Comparison of ENCODE assay signal across 9 cellular contexts in the genomic region with DNA sequence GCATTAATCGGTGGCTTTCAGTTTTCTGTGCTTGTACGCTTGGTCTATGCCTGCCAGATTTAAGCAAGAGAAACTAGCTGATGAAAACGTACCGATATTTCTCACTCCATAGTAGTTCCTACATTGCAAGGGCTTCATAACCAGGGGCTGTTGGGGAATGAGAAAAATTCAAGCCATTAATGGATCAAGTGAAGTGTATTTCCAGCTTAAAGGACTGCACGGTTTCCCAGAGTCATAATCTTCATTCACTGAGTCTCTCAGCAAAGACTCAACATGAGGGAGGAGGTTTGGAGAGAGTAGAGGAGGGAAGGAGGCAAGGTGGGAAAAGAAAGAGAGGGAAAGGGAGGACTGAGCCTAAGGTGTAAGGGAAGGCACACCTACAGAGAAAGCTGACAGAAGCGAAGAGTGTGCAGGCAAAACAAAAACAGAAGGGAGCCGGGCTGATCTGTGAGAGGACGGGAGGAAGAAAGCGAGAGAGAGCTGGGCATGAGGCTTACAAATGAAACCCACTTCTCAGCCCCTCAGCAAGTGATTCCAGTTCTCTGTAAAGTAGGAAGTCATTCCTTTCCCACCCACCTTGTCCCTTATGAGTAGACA.
DNase-seq lines count a peak whose midpoint lies in the region; ATAC-seq lines count a peak whose summit lies in the region.
"Had no signal": no experiment of that assay in that cellular context is flagged by ENCODE, and none has a peak within 500 bp of the region (broad histone marks: within the 10 kb centered on the region; RNA-seq: fewer than 3 reads in every experiment).

No MANE protein-coding gene starts in this region.

- peak overlapping the region; percentile 98 for H3K27ac Mint-ChIP-seq in activated naive CD8-positive, alpha-beta T cell treated with anti-CD3 and anti-CD28 coated beads, Interleukin-2, amount 50 U/mL, for 24 hours

- peak overlapping the region; percentile 94 for H3K4me3 Mint-ChIP-seq in activated naive CD8-positive, alpha-beta T cell treated with anti-CD3 and anti-CD28 coated beads, Interleukin-2, amount 50 U/mL, for 24 hours
- H3K4me3 Mint-ChIP-seq: neural crest cell had no signal

- H3K27me3 Mint-ChIP-seq in activated naive CD8-positive, alpha-beta T cell treated with anti-CD3 and anti-CD28 coated beads, Interleukin-2, amount 50 U/mL, for 24 hours, result no peaks in the 10 kb centered on the region

- H3K36me3 Mint-ChIP-seq in activated naive CD8-positive, alpha-beta T cell treated with anti-CD3 and anti-CD28 coated beads, Interleukin-2, amount 50 U/mL, for 24 hours (ENCODE audit: low read depth), result peaks cover 54% of the 10 kb centered on the region

- no peak for DNase-seq in activated naive CD8-positive, alpha-beta T cell treated with anti-CD3 and anti-CD28 coated beads, Interleukin-2, amount 50 U/mL, for 24 hours
- DNase-seq in medulla oblongata (ENCODE audit: extremely low spot score) (peak; percentile 30), KG1 (lab: John Stamatoyannopoulos, UW) (no peak), DMS 273 treated with DMSO at 0.1 percent for 48 hours (lab: John Stamatoyannopoulos, UW) (no peak), NCI-H146 treated with DMSO at 0.1 percent for 48 hours (lab: John Stamatoyannopoulos, UW; ENCODE audit: unreplicated experiment) (no peak), HuH-7.5 (ENCODE audit: low spot score) (no peak)

- peaks cover 27% of the 10 kb centered on the region for H3K9me3 Mint-ChIP-seq in activated naive CD8-positive, alpha-beta T cell treated with anti-CD3 and anti-CD28 coated beads, Interleukin-2, amount 50 U/mL, for 24 hours

- ATAC-seq in GM18861 (IDR thresholded peaks at IDR 0.05; ENCODE audit: unreplicated experiment), result peak; percentile 20
- ATAC-seq in HG03095 (IDR thresholded peaks at IDR 0.05; ENCODE audit: unreplicated experiment), result peak; percentile 27
- no peak for ATAC-seq in activated naive CD8-positive, alpha-beta T cell treated with anti-CD3 and anti-CD28 coated beads, Interleukin-2, amount 50 U/mL, for 24 hours

- H3K4me1 Mint-ChIP-seq in activated naive CD8-positive, alpha-beta T cell treated with anti-CD3 and anti-CD28 coated beads, Interleukin-2, amount 50 U/mL, for 24 hours, result peaks cover 72% of the 10 kb centered on the region
- H3K4me1 Mint-ChIP-seq: neural crest cell had no signal
